Comparison of ENCODE assay signal across 15 cellular contexts in genomic region chr12:74896186-74896585, GRCh38.
"Had no signal": no experiment of that assay in that cellular context is flagged by ENCODE, and none has a peak within 500 bp of the region (broad histone marks: within the 10 kb centered on the region; RNA-seq: fewer than 3 reads in every experiment).

No MANE protein-coding gene starts in this region.

- H3K4me1 ChIP-seq: esophagus muscularis mucosa, suprapubic skin had no signal

- H3K27me3 ChIP-seq: esophagus muscularis mucosa, ovary, suprapubic skin had no signal

- H3K27ac ChIP-seq: esophagus muscularis mucosa, ovary, suprapubic skin had no signal

- H3K27ac Mint-ChIP-seq: activated CD8-positive, alpha-beta T cell treated with anti-CD3 and anti-CD28 coated beads, Interleukin-2, amount 10 ng/mL, durations not matched to agents 7 days and 5 days; activated naive CD4-positive, alpha-beta T cell treated with anti-CD3 and anti-CD28 coated beads for 36 hours; activated T-helper 17 cell treated with anti-CD3 and anti-CD28 coated beads, Interleukin-2, amount 50 U/mL, for 72 hours; brain; type B pancreatic cell had no signal

- H3K36me3 ChIP-seq: esophagus muscularis mucosa, ovary, suprapubic skin had no signal

- DNase-seq: activated CD4-positive, alpha-beta T cell treated with anti-CD3 and anti-CD28 coated beads for 48 hours; activated CD8-positive, alpha-beta memory T cell treated with anti-CD3 and anti-CD28 coated beads, Interleukin-2, amount 50 U/mL, for 48 hours; activated CD8-positive, alpha-beta T cell treated with anti-CD3 and anti-CD28 coated beads, Interleukin-2, amount 10 ng/mL, durations not matched to agents 7 days and 5 days; activated naive CD4-positive, alpha-beta T cell treated with anti-CD3 and anti-CD28 coated beads for 36 hours; ovary; stimulated activated CD4-positive, alpha-beta T cell treated with anti-CD3 and anti-CD28 coated beads, Interleukin-2, amount 100 ng/mL, for 48 hours; stimulated activated naive CD4-positive, alpha-beta T cell treated with Interleukin-2 at 50 U/mL for 16 hours; T-helper 1 cell had no signal

- H3K27me3 Mint-ChIP-seq: activated T-helper 17 cell treated with anti-CD3 and anti-CD28 coated beads, Interleukin-2, amount 50 U/mL, for 72 hours; brain; type B pancreatic cell had no signal

- H3K4me3 Mint-ChIP-seq: activated CD8-positive, alpha-beta T cell treated with anti-CD3 and anti-CD28 coated beads, Interleukin-2, amount 10 ng/mL, durations not matched to agents 7 days and 5 days; activated naive CD4-positive, alpha-beta T cell treated with anti-CD3 and anti-CD28 coated beads for 36 hours; activated T-helper 17 cell treated with anti-CD3 and anti-CD28 coated beads, Interleukin-2, amount 50 U/mL, for 72 hours; brain; neural crest cell; type B pancreatic cell had no signal

- H3K9me3 ChIP-seq: esophagus muscularis mucosa, ovary, suprapubic skin had no signal

- ATAC-seq: activated CD8-positive, alpha-beta T cell treated with anti-CD3 and anti-CD28 coated beads, Interleukin-2, amount 10 ng/mL, durations not matched to agents 7 days and 5 days; activated T-helper 17 cell treated with anti-CD3 and anti-CD28 coated beads, Interleukin-2, amount 50 U/mL, for 72 hours had no signal

- H3K9me3 Mint-ChIP-seq: activated naive CD4-positive, alpha-beta T cell treated with anti-CD3 and anti-CD28 coated beads for 36 hours; brain; neural crest cell; type B pancreatic cell had no signal

- H3K36me3 Mint-ChIP-seq: brain, type B pancreatic cell had no signal

- H3K4me3 ChIP-seq: esophagus muscularis mucosa, ovary, suprapubic skin had no signal

- FAIRE-seq: islet of Langerhans had no signal
